ENCODE assay signal across 22 cellular contexts in genomic region chr10:48694371-48695030, GRCh38. TPM values are rescaled to one million over a fixed set of nuclear protein-coding genes. Genes with fewer than 3 reads are reported as not detected.
"Had no signal": no experiment of that assay in that cellular context is flagged by ENCODE, and none has a peak within 500 bp of the region (broad histone marks: within the 10 kb centered on the region; RNA-seq: fewer than 3 reads in every experiment).

No MANE protein-coding gene starts in this region.

- H3K79me2 ChIP-seq: parathyroid adenoma had no signal

- H3K9me3 ChIP-seq: gastrocnemius medialis, heart left ventricle, mucosa of descending colon, right lobe of liver, tibial artery had no signal

- DNase-seq: activated CD4-positive, alpha-beta memory T cell treated with anti-CD3 and anti-CD28 coated beads for 36 hours; activated naive CD4-positive, alpha-beta T cell treated with Interleukin-2 at 50 U/mL for 16 hours; activated naive CD8-positive, alpha-beta T cell treated with anti-CD3 and anti-CD28 coated beads, Interleukin-2, amount 10 ng/mL, durations not matched to agents 7 days and 5 days; activated T-cell treated with anti-CD3 and anti-CD28 coated beads, Interleukin-2, amount 50 U/mL, for 1 hour; amygdala; dorsolateral prefrontal cortex; gastrocnemius medialis; heart left ventricle; kidney glomerular epithelial cell; mesenchymal stem cell; mucosa of descending colon; natural killer cell; right lobe of liver; stimulated activated CD4-positive, alpha-beta T cell treated with anti-CD3 and anti-CD28 coated beads, Interleukin-4, amount 100 ng/mL, for 24 hours; T-helper 2 cell; tibial artery had no signal

- H3K4me3 ChIP-seq: dorsolateral prefrontal cortex, gastrocnemius medialis, heart left ventricle, mucosa of descending colon, right lobe of liver, tibial artery had no signal

- ATAC-seq: activated T-helper 17 cell treated with anti-CD3 and anti-CD28 coated beads, Interleukin-2, amount 50 U/mL, for 72 hours; gastrocnemius medialis; heart left ventricle; mucosa of descending colon; natural killer cell; right lobe of liver; stimulated activated effector memory CD8-positive, alpha-beta T cell treated with anti-CD3 and anti-CD28 coated beads, Interleukin-12 subunit alpha, Interleukin-12 subunit beta, amount 100 ng/mL, for 72 hours had no signal

- H3K27ac ChIP-seq: dorsolateral prefrontal cortex, epithelial cell of prostate, gastrocnemius medialis, heart left ventricle, parathyroid adenoma, right lobe of liver, tibial artery, VCaP had no signal

- H3K9me3 Mint-ChIP-seq: activated CD4-positive, alpha-beta memory T cell treated with anti-CD3 and anti-CD28 coated beads for 36 hours; activated naive CD8-positive, alpha-beta T cell treated with anti-CD3 and anti-CD28 coated beads, Interleukin-2, amount 10 ng/mL, durations not matched to agents 7 days and 5 days; activated T-helper 17 cell treated with anti-CD3 and anti-CD28 coated beads, Interleukin-2, amount 50 U/mL, for 72 hours; natural killer cell; stimulated activated effector memory CD8-positive, alpha-beta T cell treated with anti-CD3 and anti-CD28 coated beads, Interleukin-12 subunit alpha, Interleukin-12 subunit beta, amount 100 ng/mL, for 72 hours had no signal

- FAIRE-seq: urothelium cell line had no signal

- H3K4me1 Mint-ChIP-seq: activated naive CD8-positive, alpha-beta T cell treated with anti-CD3 and anti-CD28 coated beads, Interleukin-2, amount 10 ng/mL, durations not matched to agents 7 days and 5 days; activated T-helper 17 cell treated with anti-CD3 and anti-CD28 coated beads, Interleukin-2, amount 50 U/mL, for 72 hours; natural killer cell; stimulated activated effector memory CD8-positive, alpha-beta T cell treated with anti-CD3 and anti-CD28 coated beads, Interleukin-12 subunit alpha, Interleukin-12 subunit beta, amount 100 ng/mL, for 72 hours had no signal

- H3K4me3 Mint-ChIP-seq: activated CD4-positive, alpha-beta memory T cell treated with anti-CD3 and anti-CD28 coated beads for 36 hours; activated naive CD8-positive, alpha-beta T cell treated with anti-CD3 and anti-CD28 coated beads, Interleukin-2, amount 10 ng/mL, durations not matched to agents 7 days and 5 days; activated T-helper 17 cell treated with anti-CD3 and anti-CD28 coated beads, Interleukin-2, amount 50 U/mL, for 72 hours; natural killer cell; stimulated activated effector memory CD8-positive, alpha-beta T cell treated with anti-CD3 and anti-CD28 coated beads, Interleukin-12 subunit alpha, Interleukin-12 subunit beta, amount 100 ng/mL, for 72 hours had no signal

- H3K36me3 ChIP-seq: gastrocnemius medialis, heart left ventricle, right lobe of liver, tibial artery had no signal

- H2AFZ ChIP-seq: parathyroid adenoma had no signal

- H3K36me3 Mint-ChIP-seq: activated CD4-positive, alpha-beta memory T cell treated with anti-CD3 and anti-CD28 coated beads for 36 hours; activated naive CD8-positive, alpha-beta T cell treated with anti-CD3 and anti-CD28 coated beads, Interleukin-2, amount 10 ng/mL, durations not matched to agents 7 days and 5 days; natural killer cell; stimulated activated effector memory CD8-positive, alpha-beta T cell treated with anti-CD3 and anti-CD28 coated beads, Interleukin-12 subunit alpha, Interleukin-12 subunit beta, amount 100 ng/mL, for 72 hours had no signal

- H3K4me1 ChIP-seq: gastrocnemius medialis, parathyroid adenoma, right lobe of liver, tibial artery had no signal

- H3K27ac Mint-ChIP-seq: activated CD4-positive, alpha-beta memory T cell treated with anti-CD3 and anti-CD28 coated beads for 36 hours; activated naive CD8-positive, alpha-beta T cell treated with anti-CD3 and anti-CD28 coated beads, Interleukin-2, amount 10 ng/mL, durations not matched to agents 7 days and 5 days; activated T-helper 17 cell treated with anti-CD3 and anti-CD28 coated beads, Interleukin-2, amount 50 U/mL, for 72 hours; natural killer cell; stimulated activated effector memory CD8-positive, alpha-beta T cell treated with anti-CD3 and anti-CD28 coated beads, Interleukin-12 subunit alpha, Interleukin-12 subunit beta, amount 100 ng/mL, for 72 hours had no signal

- H3K27me3 ChIP-seq: gastrocnemius medialis, heart left ventricle, right lobe of liver, tibial artery had no signal

- H3K9ac ChIP-seq: parathyroid adenoma had no signal

RNA-seq across cellular contexts. Expression of gene WDFY4, which starts 9.8 kb away (rescaled TPM):
- total RNA-seq: activated CD4-positive, alpha-beta memory T cell treated with anti-CD3 and anti-CD28 coated beads for 36 hours had no signal
